ENCODE assay signal across 2 cellular contexts in genomic region chrX:373641-374471, GRCh38.
TF ChIP-seq lines count a peak whose summit lies in the region.

No MANE protein-coding gene starts in this region.

TF ChIP-seq in SK-N-SH, 30 proteins besides CTCF, POLR2A, EP300 and RAD21:
- TF ChIP-seq EZH2phosphoT487 (IDR thresholded peaks at IDR 0.05; ENCODE audit: borderline replicate concordance, low read depth) (no peak), NRF1 (IDR thresholded peaks at IDR 0.05; ENCODE audit: low read depth, low read length) (no peak), RXRA (IDR thresholded peaks at IDR 0.05; ENCODE audit: borderline replicate concordance, low read depth) (no peak), GATA2 (CRISPR knock-in tag; IDR thresholded peaks at IDR 0.05) (no peak), YY1 (IDR thresholded peaks at IDR 0.05; ENCODE audit: low read depth) (no peak), SMC3 (IDR thresholded peaks at IDR 0.05; ENCODE audit: low read depth, low read length) (no peak), FOXM1 (IDR thresholded peaks at IDR 0.05; ENCODE audit: low read depth) (no peak), TAF1 (IDR thresholded peaks at IDR 0.05; ENCODE audit: borderline replicate concordance, low read depth, low read length) (no peak), CHD2 (IDR thresholded peaks at IDR 0.05; ENCODE audit: low read length, partially characterized antibody) (no peak), TEAD4 (IDR thresholded peaks at IDR 0.05; ENCODE audit: borderline replicate concordance, insufficient read depth) (no peak), ELF1 (IDR thresholded peaks at IDR 0.05) (no peak), PBX3 (IDR thresholded peaks at IDR 0.05) (no peak), RFX5 (IDR thresholded peaks at IDR 0.05; ENCODE audit: low read length) (no peak), FOSL2 (IDR thresholded peaks at IDR 0.05; ENCODE audit: borderline replicate concordance, low read depth) (no peak)
- TF ChIP-seq, protein P1, sequence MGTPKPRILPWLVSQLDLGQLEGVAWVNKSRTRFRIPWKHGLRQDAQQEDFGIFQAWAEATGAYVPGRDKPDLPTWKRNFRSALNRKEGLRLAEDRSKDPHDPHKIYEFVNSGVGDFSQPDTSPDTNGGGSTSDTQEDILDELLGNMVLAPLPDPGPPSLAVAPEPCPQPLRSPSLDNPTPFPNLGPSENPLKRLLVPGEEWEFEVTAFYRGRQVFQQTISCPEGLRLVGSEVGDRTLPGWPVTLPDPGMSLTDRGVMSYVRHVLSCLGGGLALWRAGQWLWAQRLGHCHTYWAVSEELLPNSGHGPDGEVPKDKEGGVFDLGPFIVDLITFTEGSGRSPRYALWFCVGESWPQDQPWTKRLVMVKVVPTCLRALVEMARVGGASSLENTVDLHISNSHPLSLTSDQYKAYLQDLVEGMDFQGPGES (IDR thresholded peaks at IDR 0.05; ENCODE audit: low read depth, low read length) = no peak

TF ChIP-seq in H1, 55 proteins besides CTCF, POLR2A, EP300 and RAD21:
- TF ChIP-seq, protein P2, sequence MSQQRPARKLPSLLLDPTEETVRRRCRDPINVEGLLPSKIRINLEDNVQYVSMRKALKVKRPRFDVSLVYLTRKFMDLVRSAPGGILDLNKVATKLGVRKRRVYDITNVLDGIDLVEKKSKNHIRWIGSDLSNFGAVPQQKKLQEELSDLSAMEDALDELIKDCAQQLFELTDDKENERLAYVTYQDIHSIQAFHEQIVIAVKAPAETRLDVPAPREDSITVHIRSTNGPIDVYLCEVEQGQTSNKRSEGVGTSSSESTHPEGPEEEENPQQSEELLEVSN (IDR thresholded peaks at IDR 0.05) = no peak
- TF ChIP-seq BCL11A (IDR thresholded peaks at IDR 0.05; ENCODE audit: low read depth in 2 of 2, low read length in 2 of 2) = no peak
- TF ChIP-seq, protein P3, sequence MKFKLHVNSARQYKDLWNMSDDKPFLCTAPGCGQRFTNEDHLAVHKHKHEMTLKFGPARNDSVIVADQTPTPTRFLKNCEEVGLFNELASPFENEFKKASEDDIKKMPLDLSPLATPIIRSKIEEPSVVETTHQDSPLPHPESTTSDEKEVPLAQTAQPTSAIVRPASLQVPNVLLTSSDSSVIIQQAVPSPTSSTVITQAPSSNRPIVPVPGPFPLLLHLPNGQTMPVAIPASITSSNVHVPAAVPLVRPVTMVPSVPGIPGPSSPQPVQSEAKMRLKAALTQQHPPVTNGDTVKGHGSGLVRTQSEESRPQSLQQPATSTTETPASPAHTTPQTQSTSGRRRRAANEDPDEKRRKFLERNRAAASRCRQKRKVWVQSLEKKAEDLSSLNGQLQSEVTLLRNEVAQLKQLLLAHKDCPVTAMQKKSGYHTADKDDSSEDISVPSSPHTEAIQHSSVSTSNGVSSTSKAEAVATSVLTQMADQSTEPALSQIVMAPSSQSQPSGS (IDR thresholded peaks at IDR 0.05; ENCODE audit: low read length) = no peak
- TF ChIP-seq KDM4A (IDR thresholded peaks at IDR 0.05; ENCODE audit: low read depth, low read length, severe bottlenecking) = peak; percentile 80
- 0 out of 2 replicates have a peak, but pooled peaks have one; percentile 21 for TF ChIP-seq ATF3 (IDR thresholded peaks at IDR 0.05; ENCODE audit: insufficient read depth, low read depth, low read length)
- TF ChIP-seq RNF2 (IDR thresholded peaks at IDR 0.05; ENCODE audit: borderline replicate concordance, low read depth, low read length, missing control alignments, poor library complexity, severe bottlenecking) = no peak
- no peak for TF ChIP-seq MAFK (IDR thresholded peaks at IDR 0.05; ENCODE audit: low read depth, low read length)
- TF ChIP-seq PHF8 (conservative IDR thresholded peaks at IDR 0.05; ENCODE audit: low read depth, low read length) = peak; percentile 64
- TF ChIP-seq POLR2AphosphoS5 (IDR thresholded peaks at IDR 0.05; ENCODE audit: low read depth, low read length) = 0 out of 2 replicates have a peak, but pooled peaks have one; percentile 30
- TF ChIP-seq TAF7 (optimal IDR thresholded peaks at IDR 0.05; ENCODE audit: borderline replicate concordance, low read depth, low read length) = peak; percentile 33
- peak; percentile 63; the same call in 1 of the 2 replicates for TF ChIP-seq TAF1 (IDR thresholded peaks at IDR 0.05; ENCODE audit: low read depth, low read length)
- no peak for TF ChIP-seq NRF1 (IDR thresholded peaks at IDR 0.05; ENCODE audit: low read depth, low read length)
- TF ChIP-seq, protein P4, sequence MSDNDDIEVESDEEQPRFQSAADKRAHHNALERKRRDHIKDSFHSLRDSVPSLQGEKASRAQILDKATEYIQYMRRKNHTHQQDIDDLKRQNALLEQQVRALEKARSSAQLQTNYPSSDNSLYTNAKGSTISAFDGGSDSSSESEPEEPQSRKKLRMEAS (IDR thresholded peaks at IDR 0.05) = peak; percentile 67; the same call in 1 of the 2 replicates
- no peak for TF ChIP-seq HDAC6 (IDR thresholded peaks at IDR 0.05; ENCODE audit: low read depth, low read length)
- peak; percentile 55; the same call in 1 of the 2 replicates for TF ChIP-seq YY1 (IDR thresholded peaks at IDR 0.05; ENCODE audit: low read depth, low read length)
- TF ChIP-seq HDAC2 (IDR thresholded peaks at IDR 0.05; ENCODE audit: borderline replicate concordance in 1 of 2, low read depth in 2 of 2, low read length in 2 of 2) = 0 out of 4 replicates have a peak, but pooled peaks of 1 of the 2 experiments have one; percentile 26
- 0 out of 2 replicates have a peak, but pooled peaks have one; percentile 3 for TF ChIP-seq CREB1 (IDR thresholded peaks at IDR 0.05)
- peak; percentile 71 for TF ChIP-seq USF2 (IDR thresholded peaks at IDR 0.05; ENCODE audit: low read length)
- TF ChIP-seq TBP (IDR thresholded peaks at IDR 0.05; ENCODE audit: low read depth, low read length) = peak; percentile 20; the same call in 1 of the 2 replicates
